ENCODE assay signal across 8 cellular contexts in genomic region chr1:89996415-89997110, GRCh38. TPM values are rescaled to one million over a fixed set of nuclear protein-coding genes. Genes with fewer than 3 reads are reported as not detected.
DNase-seq lines count a peak whose midpoint lies in the region; ATAC-seq and TF ChIP-seq lines count a peak whose summit lies in the region.

No MANE protein-coding gene starts in this region.

- H2AFZ ChIP-seq in mammary epithelial cell (ENCODE audit: low read depth, low read length): no peak overlapping the region

- dilution Hi-C loops in mammary epithelial cell (cut with HindIII; ENCODE audit: low sequenced_read_pairs): no loop called here

- BruUV-seq in mammary epithelial cell (replicated peaks; lab: Mats Ljungman, UMichigan): no TSS peak

- in situ Hi-C loops in mammary epithelial cell (cut with MboI; ENCODE audit: low sequenced_read_pairs in 2 of 2): loop anchor here (25.0 kb wide), 1 partner anchor 359 kb away; the partner anchor contains the start of gene LRRC8C (in 2 of the 2)

- H3K4me3 ChIP-seq in HFF-Myc (replicated peaks; ENCODE audit: low read depth, low read length) (peak overlapping the region; percentile 86), mammary epithelial cell (replicated peaks in 1 of 3; ENCODE audit: insufficient read depth in 1 of 3, low read depth in 2 of 3, low read length in 3 of 3) (peak overlapping the region; percentile 73 to 97 (median 84)), muscle layer of duodenum (ENCODE audit: low read depth in 1 of 2, low read length in 2 of 2) (peak overlapping the region; percentile 86 to 96)

- WGBS in mammary epithelial cell (ENCODE audit: low coverage, missing lambda C conversion rate): 38% methylated on average over 7 of the region's 9 CpGs

- peaks cover 12% of the 10 kb centered on the region for H3K4me1 ChIP-seq in mammary epithelial cell (ENCODE audit: insufficient read depth, low read length)
- peaks cover 8 to 32% of the 10 kb centered on the region in 2 donors for H3K4me1 ChIP-seq in muscle layer of duodenum (ENCODE audit: control insufficient read depth in 1 of 2, insufficient read depth in 2 of 2, low read length in 2 of 2)

- no peak for TF ChIP-seq CTCF in 22Rv1 (IDR thresholded peaks at IDR 0.05)
- TF ChIP-seq CTCF in HFF-Myc (IDR thresholded peaks at IDR 0.05; ENCODE audit: low read depth, low read length, missing control alignments): no peak
- no peak for TF ChIP-seq CTCF in mammary epithelial cell (conservative IDR thresholded peaks at IDR 0.05 in 1 of 2, IDR thresholded peaks at IDR 0.05 in 1 of 2; ENCODE audit: extremely low read depth in 1 of 2, insufficient read depth in 1 of 2, low read depth in 1 of 2, low read length in 2 of 2)

- no peak for ATAC-seq in GM19035 (IDR thresholded peaks at IDR 0.05; ENCODE audit: unreplicated experiment)

- peak overlapping the region; percentile 93 for H3K9ac ChIP-seq in mammary epithelial cell (ENCODE audit: insufficient read depth, low read length)

- intact Hi-C loops in mammary epithelial cell (cut with micrococcal nuclease): no loop called here

- DNase-seq in HFF-Myc (ENCODE audit: extremely low read depth, low read depth) (no peak), mammary epithelial cell (no peak), NCI-H2029 (lab: John Stamatoyannopoulos, UW) (no peak), GM03348 (ENCODE audit: low spot score) (no peak), NCI-H1092 (lab: John Stamatoyannopoulos, UW) (no peak)

- H3K4me2 ChIP-seq in mammary epithelial cell (ENCODE audit: insufficient read depth, low read depth, low read length): peak overlapping the region; percentile 93

- no peaks in the 10 kb centered on the region for H3K9me3 ChIP-seq in mammary epithelial cell (replicated peaks; ENCODE audit: insufficient read depth, low read length)
- no peaks in the 10 kb centered on the region for H3K9me3 ChIP-seq in muscle layer of duodenum (ENCODE audit: control insufficient read depth in 1 of 2, low read length in 2 of 2)

- H3K36me3 ChIP-seq in mammary epithelial cell (ENCODE audit: insufficient read depth, low read length) (peaks cover 3% of the 10 kb centered on the region), muscle layer of duodenum (ENCODE audit: control insufficient read depth in 1 of 2, insufficient read depth in 2 of 2, low read length in 2 of 2) (peaks cover 0 to 4% of the 10 kb centered on the region in 2 donors)

- H4K20me1 ChIP-seq in mammary epithelial cell (ENCODE audit: insufficient read depth, low read length): no peaks in the 10 kb centered on the region

- CTCF ChIA-PET in mammary epithelial cell (lab: Charles Lee; ENCODE audit: low non-redundant PET): no interaction called here

- H3K27ac ChIP-seq in 22Rv1 (peak overlapping the region; percentile 90; the same call in 1 of the 2 replicates), mammary epithelial cell (ENCODE audit: insufficient read depth, low read depth, low read length) (peak overlapping the region; percentile 89), muscle layer of duodenum (ENCODE audit: low read length) (peak overlapping the region; percentile 94)

- peaks cover 65% of the 10 kb centered on the region for H3K79me2 ChIP-seq in mammary epithelial cell (ENCODE audit: insufficient read depth, low read length)

- H3K27me3 ChIP-seq in mammary epithelial cell (ENCODE audit: insufficient read depth, low read length): no peaks in the 10 kb centered on the region
- no peaks in the 10 kb centered on the region for H3K27me3 ChIP-seq in muscle layer of duodenum (ENCODE audit: low read depth, low read length)

RNA-seq across cellular contexts. Expression of gene ZNF326, which starts 1.7 kb away (rescaled TPM):
- total RNA-seq in mammary epithelial cell: 10 to 100 TPM; 12.7 to 26.8 TPM
- 8.6 TPM for polyA plus RNA-seq in mammary epithelial cell
- 7.4 TPM for polyA minus RNA-seq in mammary epithelial cell
